ENCODE assay signal across 9 cellular contexts in genomic region chr16:69133555-69133954, GRCh38. TPM values are rescaled to one million over a fixed set of nuclear protein-coding genes. Genes with fewer than 3 reads are reported as not detected.
A peak's percentile ranks its signal among the peaks of the same experiment; 100 is the strongest.
DNase-seq lines count a peak whose midpoint lies in the region; ATAC-seq and TF ChIP-seq lines count a peak whose summit lies in the region.
"Had no signal": no experiment of that assay in that cellular context is flagged by ENCODE, and none has a peak within 500 bp of the region (broad histone marks: within the 10 kb centered on the region; RNA-seq: fewer than 3 reads in every experiment).

No MANE protein-coding gene starts in this region.

- DNase-seq in H9: no peak
- no peak for DNase-seq in T-helper 2 cell treated with Interferon-gamma antibody and Interleukin-4, amounts not matched to agents 5 μg/mL and 100 μg/mL, for 36 hours (ENCODE audit: low spot score)
- no peak for DNase-seq in fibroblast of the aortic adventitia (ENCODE audit: low read depth)
- no peak for DNase-seq in GM10248 (ENCODE audit: extremely low spot score)
- DNase-seq in C1 segment of cervical spinal cord (lab: John Stamatoyannopoulos, UW): no peak
- no peak for DNase-seq in LoVo (ENCODE audit: low spot score)
- DNase-seq: KG1 had no signal

- H2BK120ac ChIP-seq in H9 (ENCODE audit: low read depth, low read length, poor library complexity, severe bottlenecking): no peak overlapping the region

- CTCF ChIA-PET in GM10248 (lab: Yijun Ruan, JAX): interaction anchor here (0.6 to 2.3 kb wide), 5 partner anchors 10 to 605 kb away, joined by 3 to 10 read pairs (median 6); no protein-coding TSS in a partner anchor

- H3K9me3 Mint-ChIP-seq in H9: no peaks in the 10 kb centered on the region
- H3K9me3 Mint-ChIP-seq in T-helper 2 cell treated with Interferon-gamma antibody and Interleukin-4, amounts not matched to agents 5 μg/mL and 100 μg/mL, for 36 hours: no peaks in the 10 kb centered on the region

- peaks cover 24 to 33% of the 10 kb centered on the region in 2 experiments for H3K4me1 Mint-ChIP-seq in H9
- peaks cover 39% of the 10 kb centered on the region for H3K4me1 Mint-ChIP-seq in T-helper 2 cell treated with Interferon-gamma antibody and Interleukin-4, amounts not matched to agents 5 μg/mL and 100 μg/mL, for 36 hours (ENCODE audit: low read depth)

- H3K27ac ChIP-seq in H9 (ENCODE audit: insufficient read length, low read depth, low read length): no peak overlapping the region

- TF ChIP-seq CTCF in H9 (conservative IDR thresholded peaks at IDR 0.05): no peak
- TF ChIP-seq CTCF in fibroblast of the aortic adventitia (IDR thresholded peaks at IDR 0.05; ENCODE audit: insufficient read depth, low read length): no peak
- no peak for TF ChIP-seq CTCF in GM10248 (IDR thresholded peaks at IDR 0.05; ENCODE audit: control extremely low read depth, extremely low read depth, low read depth, missing control alignments)

- H3K27me3 ChIP-seq in H9 (ENCODE audit: insufficient read depth, low read length) (no peaks in the 10 kb centered on the region), skeletal muscle satellite cell (ENCODE audit: control insufficient read depth, insufficient read depth, low read length) (no peaks in the 10 kb centered on the region)

- peaks cover 26% of the 10 kb centered on the region for H3K36me3 ChIP-seq in skeletal muscle satellite cell (ENCODE audit: insufficient read depth, low read length)

- no peak overlapping the region for H4K8ac ChIP-seq in H9 (replicated peaks; ENCODE audit: insufficient read length, low read depth, low read length)

- no peaks in the 10 kb centered on the region for H3K27me3 Mint-ChIP-seq in H9 (ENCODE audit: low read depth)
- H3K27me3 Mint-ChIP-seq in T-helper 2 cell treated with Interferon-gamma antibody and Interleukin-4, amounts not matched to agents 5 μg/mL and 100 μg/mL, for 36 hours (ENCODE audit: low read depth): no peaks in the 10 kb centered on the region

- H4K20me1 ChIP-seq in H9 (ENCODE audit: control insufficient read depth, insufficient read depth, insufficient read length): no peaks in the 10 kb centered on the region

- H3K23ac ChIP-seq in H9 (ENCODE audit: insufficient read length, low read depth, low read length): no peak overlapping the region

- H3K4me2 ChIP-seq in H9 (ENCODE audit: insufficient read depth, insufficient read length, low read length): peak overlapping the region; percentile 68
- H3K4me2 ChIP-seq in skeletal muscle satellite cell (ENCODE audit: low read length): peak overlapping the region; percentile 81

- H3K27ac Mint-ChIP-seq in H9: no peak overlapping the region
- peak overlapping the region; percentile 90 for H3K27ac Mint-ChIP-seq in T-helper 2 cell treated with Interferon-gamma antibody and Interleukin-4, amounts not matched to agents 5 μg/mL and 100 μg/mL, for 36 hours

- no peak overlapping the region for H2BK12ac ChIP-seq in H9 (ENCODE audit: insufficient read length, low read depth, low read length)

- H2AK5ac ChIP-seq in H9 (ENCODE audit: insufficient read length, low read length): no peak overlapping the region

- H3K4me3 Mint-ChIP-seq in H9: peak overlapping the region; percentile 99
- H3K4me3 Mint-ChIP-seq in T-helper 2 cell treated with Interferon-gamma antibody and Interleukin-4, amounts not matched to agents 5 μg/mL and 100 μg/mL, for 36 hours: peak overlapping the region; percentile 96

- H3K18ac ChIP-seq in H9 (ENCODE audit: insufficient read length, low read depth, low read length): no peak overlapping the region

- H3K23me2 ChIP-seq in H9 (ENCODE audit: insufficient read length, low read depth, low read length, poor library complexity, severe bottlenecking): peaks cover 12% of the 10 kb centered on the region

- no peak overlapping the region for H3K14ac ChIP-seq in H9 (ENCODE audit: insufficient read depth, low read length)

- no peak overlapping the region for H2BK20ac ChIP-seq in H9 (ENCODE audit: low read depth, low read length, poor library complexity, severe bottlenecking)

- H3K9me3 ChIP-seq in H9 (ENCODE audit: control insufficient read depth, low read depth, low read length) (no peaks in the 10 kb centered on the region), skeletal muscle satellite cell (replicated peaks; ENCODE audit: low read length) (no peaks in the 10 kb centered on the region)

- H2BK5ac ChIP-seq in H9 (ENCODE audit: insufficient read length, low read length): no peak overlapping the region

- H3T11ph ChIP-seq in H9 (ENCODE audit: low read length): no peak overlapping the region

- H3K36me3 Mint-ChIP-seq in H9 (ENCODE audit: insufficient read depth in 1 of 3, low read depth in 3 of 3): peaks cover 26 to 62% (median 44%) of the 10 kb centered on the region in 3 experiments; a peak in 6 of 7 replicates
- H3K36me3 Mint-ChIP-seq in T-helper 2 cell treated with Interferon-gamma antibody and Interleukin-4, amounts not matched to agents 5 μg/mL and 100 μg/mL, for 36 hours (ENCODE audit: low read depth): peaks cover 42% of the 10 kb centered on the region

- POLR2A ChIA-PET in GM10248 (lab: Yijun Ruan, JAX): interaction anchor here (0.9 kb wide), 1 partner anchor 286 kb away, joined by 3 read pairs; no protein-coding TSS in a partner anchor

- no peak overlapping the region for H2AFZ ChIP-seq in H9 (ENCODE audit: low read length)

- H3K56ac ChIP-seq in H9 (ENCODE audit: insufficient read length, low read depth, low read length): no peak overlapping the region

- no CpG with 5 or more reads among the region's 1 CpG for WGBS in H9 (ENCODE audit: extremely low coverage, insufficient read length, low lambda C conversion rate)

- no peak overlapping the region for H4K91ac ChIP-seq in H9 (ENCODE audit: insufficient read length, low read depth, low read length)

- peak overlapping the region; percentile 96 for H3K4me3 ChIP-seq in fibroblast of the aortic adventitia (ENCODE audit: low read depth, low read length)
- H3K4me3 ChIP-seq in skeletal muscle satellite cell (ENCODE audit: low read length): peak overlapping the region; percentile 95

- H2BK15ac ChIP-seq in H9 (ENCODE audit: low read depth, low read length): no peak overlapping the region

- peaks cover 33% of the 10 kb centered on the region for H3K79me2 ChIP-seq in H9 (ENCODE audit: insufficient read depth, low read length)

- peaks cover 2% of the 10 kb centered on the region; the same call in 1 of the 2 replicates for H3K4me1 ChIP-seq in H9 (ENCODE audit: insufficient read depth, low read length)
- peaks cover 21% of the 10 kb centered on the region for H3K4me1 ChIP-seq in skeletal muscle satellite cell (ENCODE audit: control insufficient read depth, insufficient read depth, low read length)

- no peak overlapping the region for H4K5ac ChIP-seq in H9 (ENCODE audit: insufficient read length, low read depth, low read length)

- H3K79me1 ChIP-seq in H9 (ENCODE audit: insufficient read depth, low read depth, low read length, poor library complexity, severe bottlenecking): peaks cover 2% of the 10 kb centered on the region

- H3K9ac ChIP-seq in H9 (ENCODE audit: extremely low read depth, insufficient read length, low read length): peak overlapping the region; percentile 53
- H3K9ac ChIP-seq in skeletal muscle satellite cell (ENCODE audit: low read depth, low read length): peak overlapping the region; percentile 90

- no peak for ATAC-seq in HG03045 (IDR thresholded peaks at IDR 0.05; ENCODE audit: unreplicated experiment)

- H3K4ac ChIP-seq in H9 (ENCODE audit: low read depth, low read length): no peak overlapping the region

RNA-seq across cellular contexts. Expression of gene UTP4, which starts 1.1 kb away (rescaled TPM):
- total RNA-seq in H9 (2021) (94.0 and 96.3 TPM in 2 replicates), fibroblast of the aortic adventitia (ENCODE audit: low replicate concordance) (19.5 and 29.3 TPM in 2 replicates)
- 18.3 and 22.5 TPM in 2 replicates for total RNA-seq in skeletal muscle satellite cell (2012; rRNA removed)

RNA-seq across cellular contexts. Expression of gene CHTF8, which starts 1.2 kb away (rescaled TPM):
- total RNA-seq in H9 (2021): 168 and 181 TPM in 2 replicates
- total RNA-seq in fibroblast of the aortic adventitia (ENCODE audit: low replicate concordance): 20.0 and 90.6 TPM in 2 replicates
- total RNA-seq in skeletal muscle satellite cell (2012; rRNA removed): 67.4 and 83.0 TPM in 2 replicates

RNA-seq across cellular contexts. Expression of gene HAS3, which starts 28.1 kb away (rescaled TPM):
- total RNA-seq in H9 (2021) (98.4 and 100 TPM in 2 replicates), fibroblast of the aortic adventitia (ENCODE audit: low replicate concordance) (0.81 TPM in 1 of 2 replicates, not detected in the other)
- under 0.01 and 0.44 TPM in 2 replicates for total RNA-seq in skeletal muscle satellite cell (2012; rRNA removed)

RNA-seq across cellular contexts. Expression of gene SNTB2, which starts 53.4 kb away (rescaled TPM):
- 16.8 and 20.2 TPM in 2 replicates for total RNA-seq in H9 (2021)
- 23.8 and 40.6 TPM in 2 replicates for total RNA-seq in fibroblast of the aortic adventitia (ENCODE audit: low replicate concordance)
- total RNA-seq in skeletal muscle satellite cell (2012; rRNA removed): 24.3 and 25.8 TPM in 2 replicates

Comparison
In these comparisons a context has a peak if more than half of its experiments do, and no peak if none do; other contexts are left out.
1. RNA of gene HAS3, which starts 28.1 kb away (total RNA-seq): 98.4 to 100 TPM in H9; 0.81 TPM in fibroblast of the aortic adventitia; every median in the first group is over 10 times any median in the second.